In the genomic region with DNA sequence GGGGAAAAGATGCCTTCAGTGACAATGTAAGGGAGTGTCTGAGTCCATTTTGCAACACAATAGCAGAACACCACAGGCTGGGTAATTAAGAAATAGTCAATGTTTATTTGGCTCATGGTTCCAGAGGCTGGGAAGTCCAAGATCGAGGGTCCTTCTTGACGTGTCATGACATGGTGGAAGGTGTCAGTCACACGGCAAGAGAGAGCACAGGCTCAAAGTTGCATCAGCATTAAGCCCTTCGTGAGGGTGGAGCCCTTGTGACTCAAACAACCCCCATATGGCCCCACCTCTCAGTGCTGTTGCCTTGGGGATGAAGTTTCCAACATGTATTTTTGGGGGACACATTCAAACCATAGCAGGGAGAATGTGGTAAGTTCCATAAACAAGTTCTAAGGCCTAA, we compare ENCODE assay signal across 1 cellular context.
A peak's percentile ranks its signal among the peaks of the same experiment; 100 is the strongest.
TF ChIP-seq lines count a peak whose summit lies in the region.

No MANE protein-coding gene starts in this region.

TF ChIP-seq in HepG2, 621 proteins besides CTCF, POLR2A, EP300 and RAD21:
- TF ChIP-seq, protein P1, sequence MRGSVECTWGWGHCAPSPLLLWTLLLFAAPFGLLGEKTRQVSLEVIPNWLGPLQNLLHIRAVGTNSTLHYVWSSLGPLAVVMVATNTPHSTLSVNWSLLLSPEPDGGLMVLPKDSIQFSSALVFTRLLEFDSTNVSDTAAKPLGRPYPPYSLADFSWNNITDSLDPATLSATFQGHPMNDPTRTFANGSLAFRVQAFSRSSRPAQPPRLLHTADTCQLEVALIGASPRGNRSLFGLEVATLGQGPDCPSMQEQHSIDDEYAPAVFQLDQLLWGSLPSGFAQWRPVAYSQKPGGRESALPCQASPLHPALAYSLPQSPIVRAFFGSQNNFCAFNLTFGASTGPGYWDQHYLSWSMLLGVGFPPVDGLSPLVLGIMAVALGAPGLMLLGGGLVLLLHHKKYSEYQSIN (CRISPR knock-in tag; IDR thresholded peaks at IDR 0.05; ENCODE audit: borderline replicate concordance), result no peak
- no peak for TF ChIP-seq SRY (CRISPR knock-in tag; IDR thresholded peaks at IDR 0.05)
- peak; percentile 96 for TF ChIP-seq ZNF564 (CRISPR knock-in tag; IDR thresholded peaks at IDR 0.05)
- TF ChIP-seq CEBPG (CRISPR knock-in tag; IDR thresholded peaks at IDR 0.05), result peak; percentile 41; the same call in 1 of the 2 replicates
- no peak for TF ChIP-seq ZNF121 (CRISPR knock-in tag; IDR thresholded peaks at IDR 0.05)
- TF ChIP-seq, protein P2, sequence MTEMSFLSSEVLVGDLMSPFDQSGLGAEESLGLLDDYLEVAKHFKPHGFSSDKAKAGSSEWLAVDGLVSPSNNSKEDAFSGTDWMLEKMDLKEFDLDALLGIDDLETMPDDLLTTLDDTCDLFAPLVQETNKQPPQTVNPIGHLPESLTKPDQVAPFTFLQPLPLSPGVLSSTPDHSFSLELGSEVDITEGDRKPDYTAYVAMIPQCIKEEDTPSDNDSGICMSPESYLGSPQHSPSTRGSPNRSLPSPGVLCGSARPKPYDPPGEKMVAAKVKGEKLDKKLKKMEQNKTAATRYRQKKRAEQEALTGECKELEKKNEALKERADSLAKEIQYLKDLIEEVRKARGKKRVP (CRISPR knock-in tag; IDR thresholded peaks at IDR 0.05), result peak in 1 of 2 experiments; percentile 60; a peak in 1 of 4 replicates
- TF ChIP-seq, protein P3, sequence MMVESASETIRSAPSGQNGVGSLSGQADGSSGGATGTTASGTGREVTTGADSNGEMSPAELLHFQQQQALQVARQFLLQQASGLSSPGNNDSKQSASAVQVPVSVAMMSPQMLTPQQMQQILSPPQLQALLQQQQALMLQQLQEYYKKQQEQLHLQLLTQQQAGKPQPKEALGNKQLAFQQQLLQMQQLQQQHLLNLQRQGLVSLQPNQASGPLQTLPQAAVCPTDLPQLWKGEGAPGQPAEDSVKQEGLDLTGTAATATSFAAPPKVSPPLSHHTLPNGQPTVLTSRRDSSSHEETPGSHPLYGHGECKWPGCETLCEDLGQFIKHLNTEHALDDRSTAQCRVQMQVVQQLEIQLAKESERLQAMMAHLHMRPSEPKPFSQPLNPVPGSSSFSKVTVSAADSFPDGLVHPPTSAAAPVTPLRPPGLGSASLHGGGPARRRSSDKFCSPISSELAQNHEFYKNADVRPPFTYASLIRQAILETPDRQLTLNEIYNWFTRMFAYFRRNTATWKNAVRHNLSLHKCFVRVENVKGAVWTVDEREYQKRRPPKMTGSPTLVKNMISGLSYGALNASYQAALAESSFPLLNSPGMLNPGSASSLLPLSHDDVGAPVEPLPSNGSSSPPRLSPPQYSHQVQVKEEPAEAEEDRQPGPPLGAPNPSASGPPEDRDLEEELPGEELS (CRISPR knock-in tag; IDR thresholded peaks at IDR 0.05), result no peak
TF ChIP-seq in HepG2: peak in this region for 3.
